Comparison of ENCODE assay signal across 21 cellular contexts in the genomic region with DNA sequence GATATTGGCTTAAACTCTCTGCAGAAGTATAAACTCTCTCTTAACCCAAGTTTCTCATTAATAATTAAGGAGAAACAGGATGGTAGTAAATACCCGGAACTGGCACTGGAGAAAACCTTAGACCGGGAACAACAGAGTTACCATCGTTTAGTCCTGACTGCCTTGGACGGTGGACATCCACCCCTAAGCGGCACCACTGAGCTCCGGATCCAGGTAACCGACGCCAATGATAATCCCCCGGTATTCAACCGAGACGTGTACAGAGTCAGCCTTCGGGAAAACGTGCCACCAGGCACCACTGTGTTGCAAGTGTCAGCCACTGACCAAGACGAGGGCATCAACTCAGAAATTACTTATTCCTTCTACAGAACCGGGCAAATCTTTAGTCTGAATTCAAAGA. TPM values are rescaled to one million over a fixed set of nuclear protein-coding genes. Genes with fewer than 3 reads are reported as not detected.
A peak's percentile ranks its signal among the peaks of the same experiment; 100 is the strongest.
DNase-seq lines count a peak whose midpoint lies in the region; ATAC-seq, FAIRE-seq and TF ChIP-seq lines count a peak whose summit lies in the region.
"Had no signal": no experiment of that assay in that cellular context is flagged by ENCODE, and none has a peak within 500 bp of the region (broad histone marks: within the 10 kb centered on the region; RNA-seq: fewer than 3 reads in every experiment).

No MANE protein-coding gene starts in this region.

- H3K27ac ChIP-seq in Karpas-422 (ENCODE audit: low read length) (no peak overlapping the region), kidney (ENCODE audit: low read depth in 2 of 2, low read length in 2 of 2) (no peak overlapping the region), urinary bladder (ENCODE audit: low read depth) (no peak overlapping the region)
- H3K27ac ChIP-seq: foreskin keratinocyte, left lung, stomach, upper lobe of left lung had no signal

- no peaks in the 10 kb centered on the region for H3K27me3 ChIP-seq in Karpas-422 (ENCODE audit: low read length)
- H3K27me3 ChIP-seq: upper lobe of left lung had no signal

- no peak overlapping the region for H3K4me2 ChIP-seq in Karpas-422 (ENCODE audit: low read depth, low read length, poor library complexity, severe bottlenecking)

- no peaks in the 10 kb centered on the region for H3K9me2 ChIP-seq in Karpas-422 (replicated peaks; ENCODE audit: insufficient read depth, low read length)

- H3K9ac ChIP-seq in Karpas-422 (ENCODE audit: low read length) (no peak overlapping the region), kidney (ENCODE audit: low read length in 2 of 2) (no peak overlapping the region)

- H4K20me1 ChIP-seq in Karpas-422 (ENCODE audit: insufficient read depth, low read depth, low read length), result no peaks in the 10 kb centered on the region

- H2AFZ ChIP-seq in Karpas-422 (ENCODE audit: low read length), result no peak overlapping the region

- intact Hi-C loops in cardiac septum (cut with DNase I), result no loop called here
- intact Hi-C loops in left cardiac atrium (cut with DNase I), result no loop called here
- intact Hi-C loops in kidney (cut with DNase I), result no loop called here

- WGBS in urinary bladder, result 27% methylated on average over 15 of the region's 15 CpGs

- H3K9me3 ChIP-seq in Karpas-422 (ENCODE audit: low read length) (peaks cover 17% of the 10 kb centered on the region), kidney (ENCODE audit: control insufficient read depth in 1 of 2, low read length in 2 of 2) (peaks cover 14 to 50% of the 10 kb centered on the region in 2 donors)

- H3K4me3 ChIP-seq in Karpas-422 (ENCODE audit: low read length) (peak overlapping the region; percentile 15; the same call in 1 of the 2 replicates), kidney (ENCODE audit: low read length in 2 of 2) (peak overlapping the region; percentile 39 to 45), urinary bladder (ENCODE audit: low read depth, low read length) (peak overlapping the region; percentile 6)

- peaks cover 22% of the 10 kb centered on the region for H3K79me2 ChIP-seq in Karpas-422 (ENCODE audit: low read length)

- DNase-seq in cardiac septum (ENCODE audit: low spot score), result peak; percentile 5
- DNase-seq in left cardiac atrium, result no peak
- DNase-seq in Karpas-422, result no peak
- DNase-seq in kidney, result no peak
- no peak for DNase-seq in AG08396 (ENCODE audit: low spot score)
- DNase-seq in medulla oblongata (ENCODE audit: extremely low spot score), result no peak
- DNase-seq: activated CD4-positive, alpha-beta T cell treated with anti-CD3 and anti-CD28 coated beads, Interleukin-2, amount 50 U/mL, for 1 hour; caudate nucleus; CD4-positive, CD25-positive, alpha-beta regulatory T cell; dermis blood vessel endothelial cell; foreskin keratinocyte; KBM-7; left lung; NCI-H1436 treated with DMSO at 0.1 percent for 48 hours; NCI-H510A treated with DMSO at 0.1 percent for 48 hours; stimulated activated CD4-positive, alpha-beta T cell treated with anti-CD3 and anti-CD28 coated beads, Interleukin-15, amount 100 ng/mL, for 24 hours; stomach; T-helper 17 cell; upper lobe of left lung had no signal

- H3K4me1 ChIP-seq in Karpas-422 (ENCODE audit: low read length) (no peaks in the 10 kb centered on the region), kidney (ENCODE audit: control insufficient read depth in 1 of 2, insufficient read depth in 1 of 2, low read depth in 1 of 2, low read length in 2 of 2) (no peaks in the 10 kb centered on the region), urinary bladder (ENCODE audit: insufficient read depth) (no peaks in the 10 kb centered on the region)
- H3K4me1 ChIP-seq: foreskin keratinocyte, left lung, upper lobe of left lung had no signal

- no peak for TF ChIP-seq CTCF in kidney (IDR thresholded peaks at IDR 0.05; ENCODE audit: borderline replicate concordance, extremely low read depth, insufficient read depth)

- no peak for ATAC-seq in left cardiac atrium

- FAIRE-seq in kidney (lab: Jason Lieb, UNC), result no peak
- FAIRE-seq: RCC 7860 had no signal

- H3K36me3 ChIP-seq in Karpas-422 (ENCODE audit: insufficient read depth, low read length) (peaks cover 29% of the 10 kb centered on the region), kidney (ENCODE audit: control insufficient read depth in 1 of 2, insufficient read depth in 2 of 2, low read length in 2 of 2) (no peaks in the 10 kb centered on the region), urinary bladder (ENCODE audit: insufficient read depth) (no peaks in the 10 kb centered on the region)
- H3K36me3 ChIP-seq: upper lobe of left lung had no signal

RNA-seq across cellular contexts. Expression of a gene that starts 0.9 kb away (rescaled TPM):
- total RNA-seq in cardiac septum (13.9 TPM), left cardiac atrium (1 to 10 TPM; 6.4 to 7.7 TPM), kidney (12.3 TPM), urinary bladder (13.5 TPM)
- total RNA-seq in Karpas-422 (2014; rRNA removed; shearing (Covaris generic); ENCODE audit: low replicate concordance), result 17.0 and 26.4 TPM in 2 replicates
- polyA plus RNA-seq in kidney (ENCODE audit: insufficient read depth, low read depth, low replicate concordance) (0.82 TPM), urinary bladder (4.7 TPM)
- total RNA-seq: CD4-positive, CD25-positive, alpha-beta regulatory T cell had no signal

RNA-seq across cellular contexts. Expression of a gene that starts 4.0 kb away (rescaled TPM):
- total RNA-seq in cardiac septum, result 9.6 TPM
- 1 to 10 TPM; 3.6 to 4.0 TPM for total RNA-seq in left cardiac atrium
- total RNA-seq in Karpas-422 (2014; rRNA removed; shearing (Covaris generic); ENCODE audit: low replicate concordance), result 13.0 and 15.7 TPM in 2 replicates
- total RNA-seq in kidney, result 7.6 TPM
- 0.54 TPM for polyA plus RNA-seq in kidney (ENCODE audit: insufficient read depth, low read depth, low replicate concordance)
- total RNA-seq in urinary bladder, result 12.5 TPM
- 3.1 TPM for polyA plus RNA-seq in urinary bladder
- total RNA-seq: CD4-positive, CD25-positive, alpha-beta regulatory T cell; T-helper 17 cell had no signal
- polyA plus RNA-seq: CD4-positive, CD25-positive, alpha-beta regulatory T cell had no signal

RNA-seq across cellular contexts. Expression of a gene that starts 6.2 kb away (rescaled TPM):
- total RNA-seq in cardiac septum (14.0 TPM), left cardiac atrium (1 to 10 TPM; 2.9 to 3.7 TPM), kidney (1.8 TPM), urinary bladder (9.1 TPM)
- 8.8 and 9.6 TPM in 2 replicates for total RNA-seq in Karpas-422 (2014; rRNA removed; shearing (Covaris generic); ENCODE audit: low replicate concordance)
- polyA plus RNA-seq in kidney (ENCODE audit: insufficient read depth, low read depth, low replicate concordance) (0.09 TPM), urinary bladder (0.25 TPM)
- total RNA-seq: CD4-positive, CD25-positive, alpha-beta regulatory T cell had no signal

RNA-seq across cellular contexts. Expression of a gene that starts 9.2 kb away (rescaled TPM):
- 11.9 TPM for total RNA-seq in cardiac septum
- total RNA-seq in left cardiac atrium, result 1 to 10 TPM; 4.9 to 5.2 TPM
- 5.5 and 8.8 TPM in 2 replicates for total RNA-seq in Karpas-422 (2014; rRNA removed; shearing (Covaris generic); ENCODE audit: low replicate concordance)
- 7.5 TPM for total RNA-seq in kidney
- polyA plus RNA-seq in kidney (ENCODE audit: insufficient read depth, low read depth, low replicate concordance), result 0.22 TPM
- 12.0 TPM for total RNA-seq in urinary bladder
- 5.0 TPM for polyA plus RNA-seq in urinary bladder
- total RNA-seq: CD4-positive, CD25-positive, alpha-beta regulatory T cell had no signal
- polyA plus RNA-seq: CD4-positive, CD25-positive, alpha-beta regulatory T cell had no signal

RNA-seq across cellular contexts. Expression of a gene that starts 11.1 kb away (rescaled TPM):
- total RNA-seq in cardiac septum (12.5 TPM), left cardiac atrium (1 to 10 TPM; 4.4 to 4.5 TPM), kidney (6.1 TPM), urinary bladder (11.7 TPM)
- total RNA-seq in Karpas-422 (2014; rRNA removed; shearing (Covaris generic); ENCODE audit: low replicate concordance), result 6.3 and 10.0 TPM in 2 replicates
- polyA plus RNA-seq in kidney (ENCODE audit: insufficient read depth, low read depth, low replicate concordance) (1.0 TPM), urinary bladder (2.4 TPM)
- total RNA-seq: CD4-positive, CD25-positive, alpha-beta regulatory T cell had no signal
